Comparison of ENCODE assay signal across 8 cellular contexts in the genomic region with DNA sequence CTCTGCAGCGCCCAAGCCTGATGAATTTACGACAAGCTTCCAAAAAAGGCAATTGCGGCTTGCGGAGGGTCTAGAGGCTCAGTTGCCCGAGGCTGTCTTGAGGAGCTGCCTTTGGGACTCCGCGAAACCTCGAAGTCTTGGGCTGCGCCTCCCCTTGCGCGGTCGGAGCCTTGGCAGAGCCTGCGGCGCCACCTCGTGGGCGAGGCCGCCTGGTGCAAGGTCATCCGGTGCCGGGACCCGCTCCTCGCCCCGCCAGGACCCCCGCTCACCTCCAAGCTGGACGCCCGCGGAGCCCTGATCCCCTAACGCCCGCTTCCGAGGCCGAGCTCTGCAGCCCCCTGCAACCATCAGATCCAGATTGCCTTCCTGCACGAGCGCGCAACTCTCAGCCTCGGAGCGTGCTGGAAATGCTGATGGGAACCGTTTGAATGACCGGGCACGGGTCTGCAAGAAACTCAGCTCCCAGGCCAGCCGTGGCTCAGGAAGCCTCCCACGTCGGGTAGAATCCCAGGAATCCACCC. TPM values are rescaled to one million over a fixed set of nuclear protein-coding genes. Genes with fewer than 3 reads are reported as not detected.
DNase-seq lines count a peak whose midpoint lies in the region; ATAC-seq, FAIRE-seq and TF ChIP-seq lines count a peak whose summit lies in the region.

No MANE protein-coding gene starts in this region.

- TF ChIP-seq EP300 in A549 (IDR thresholded peaks at IDR 0.05) (no peak), Ishikawa (IDR thresholded peaks at IDR 0.05; ENCODE audit: borderline replicate concordance) (no peak)

- no peaks in the 10 kb centered on the region for H3K4me1 Mint-ChIP-seq in activated T-helper 2 cell treated with anti-CD3 and anti-CD28 coated beads, Interferon-gamma antibody, Interleukin-2, Interleukin-4, amounts not matched to agents 10 μg/mL and 5 μg/mL and 100 μg/mL, durations not matched to agents 14 hours and 24 hours and 36 hours (ENCODE audit: low read depth)
- no peaks in the 10 kb centered on the region for H3K4me1 Mint-ChIP-seq in glutamatergic neuron (ENCODE audit: low read depth, unreplicated experiment)

- TF ChIP-seq RAD21 in A549 (conservative IDR thresholded peaks at IDR 0.05 in 1 of 2, IDR thresholded peaks at IDR 0.05 in 1 of 2) (peak; percentile 75 to 82), Ishikawa (IDR thresholded peaks at IDR 0.05; ENCODE audit: low read depth) (peak; percentile 76)

- FAIRE-seq in A549 (lab: Jason Lieb, UNC) (no peak), GM12891 (lab: Jason Lieb, UNC) (no peak)

- H3K4me1 ChIP-seq in A549, result 0 out of 3 replicates have a peak, but pooled peaks cover 6% of the 10 kb centered on the region
- H3K4me1 ChIP-seq in psoas muscle, result no peaks in the 10 kb centered on the region

- peak; percentile 55 to 59 for DNase-seq in A549 (ENCODE audit: low read depth in 1 of 2, low spot score in 1 of 2)
- peak; percentile 73 for DNase-seq in GM12891 (ENCODE audit: insufficient read length, low spot score)
- peak; percentile 13 for DNase-seq in activated T-helper 2 cell treated with anti-CD3 and anti-CD28 coated beads, Interferon-gamma antibody, Interleukin-2, Interleukin-4, amounts not matched to agents 10 μg/mL and 5 μg/mL and 100 μg/mL, durations not matched to agents 14 hours and 24 hours and 36 hours (ENCODE audit: low spot score)
- DNase-seq in glutamatergic neuron, result peak; percentile 84
- DNase-seq in psoas muscle, result peak in 1 of 2 donors; percentile 22
- DNase-seq in SHP77 treated with DMSO at 0.1 percent for 48 hours (lab: John Stamatoyannopoulos, UW), result no peak
- no peak for DNase-seq in HuH-7.5 (ENCODE audit: low spot score)

- CTCF ChIA-PET in A549 (lab: Yijun Ruan, JAX), result interaction anchor here (0.7 to 3.8 kb wide), 33 partner anchors 9 to 1694 kb away, joined by 3 to 38 read pairs (median 4); partner anchors contain the start of genes FAM210B and MC3R

- ATAC-seq in A549, result peak; percentile 87 to 98; a peak in 5 of 6 replicates
- no peak for ATAC-seq in psoas muscle

- H3K4me3 Mint-ChIP-seq in activated T-helper 2 cell treated with anti-CD3 and anti-CD28 coated beads, Interferon-gamma antibody, Interleukin-2, Interleukin-4, amounts not matched to agents 10 μg/mL and 5 μg/mL and 100 μg/mL, durations not matched to agents 14 hours and 24 hours and 36 hours (ENCODE audit: low read depth), result no peak overlapping the region
- peak overlapping the region; percentile 81 for H3K4me3 Mint-ChIP-seq in glutamatergic neuron (ENCODE audit: unreplicated experiment)

- TF ChIP-seq CTCF in A549 (IDR thresholded peaks at IDR 0.05) (peak; percentile 64), glutamatergic neuron (IDR thresholded peaks at IDR 0.05; ENCODE audit: partially characterized antibody, unreplicated experiment) (peak; percentile 92), psoas muscle (IDR thresholded peaks at IDR 0.05) (peak; percentile 44)

- H3K27ac ChIP-seq in A549 (no peak overlapping the region), psoas muscle (no peak overlapping the region)

- peaks cover 59% of the 10 kb centered on the region for H3K27me3 Mint-ChIP-seq in activated T-helper 2 cell treated with anti-CD3 and anti-CD28 coated beads, Interferon-gamma antibody, Interleukin-2, Interleukin-4, amounts not matched to agents 10 μg/mL and 5 μg/mL and 100 μg/mL, durations not matched to agents 14 hours and 24 hours and 36 hours (ENCODE audit: low read depth)
- peaks cover 12% of the 10 kb centered on the region for H3K27me3 Mint-ChIP-seq in glutamatergic neuron (ENCODE audit: unreplicated experiment)

- H3K27me3 ChIP-seq in psoas muscle (ENCODE audit: insufficient read depth in 3 of 3, low read length in 2 of 3), result peaks cover 0 to 49% (median 6%) of the 10 kb centered on the region in 3 donors

- WGBS in A549 (ENCODE audit: missing lambda C conversion rate), result 7% methylated on average over 20 of the region's 41 CpGs
- 1 to 2% (median 2%) methylated on average over 36 to 41 of the region's 41 CpGs for WGBS in psoas muscle, 3 donors

- peak overlapping the region; percentile 70 for H3K4me2 ChIP-seq in A549

- no peaks in the 10 kb centered on the region for H3K36me3 Mint-ChIP-seq in activated T-helper 2 cell treated with anti-CD3 and anti-CD28 coated beads, Interferon-gamma antibody, Interleukin-2, Interleukin-4, amounts not matched to agents 10 μg/mL and 5 μg/mL and 100 μg/mL, durations not matched to agents 14 hours and 24 hours and 36 hours (ENCODE audit: low read depth)
- H3K36me3 Mint-ChIP-seq in glutamatergic neuron (ENCODE audit: unreplicated experiment), result peaks cover 4% of the 10 kb centered on the region

- H3K4me3 ChIP-seq in A549, result peak overlapping the region; percentile 11; the same call in 1 of the 3 replicates
- no peak overlapping the region for H3K4me3 ChIP-seq in psoas muscle

- TF ChIP-seq POLR2A in A549 (IDR thresholded peaks at IDR 0.05; ENCODE audit: low read length) (no peak), GM12891 (IDR thresholded peaks at IDR 0.05; ENCODE audit: low read depth, low read length) (no peak)

- no peaks in the 10 kb centered on the region for H3K36me3 ChIP-seq in psoas muscle (ENCODE audit: insufficient read depth in 1 of 2, low read depth in 1 of 2)

- POLR2A ChIA-PET in A549 (lab: Yijun Ruan, JAX), result no interaction called here

- intact Hi-C loops in activated T-helper 2 cell treated with anti-CD3 and anti-CD28 coated beads, Interferon-gamma antibody, Interleukin-2, Interleukin-4, amounts not matched to agents 10 μg/mL and 5 μg/mL and 100 μg/mL, durations not matched to agents 14 hours and 24 hours and 36 hours (cut with micrococcal nuclease), result loop anchor here (1.0 kb wide), 1 partner anchor 96 kb away; the partner anchor contains the start of gene MC3R
- intact Hi-C loops in psoas muscle (cut with DNase I), result no loop called here

- H3K9me3 Mint-ChIP-seq in activated T-helper 2 cell treated with anti-CD3 and anti-CD28 coated beads, Interferon-gamma antibody, Interleukin-2, Interleukin-4, amounts not matched to agents 10 μg/mL and 5 μg/mL and 100 μg/mL, durations not matched to agents 14 hours and 24 hours and 36 hours, result no peaks in the 10 kb centered on the region
- peaks cover 5% of the 10 kb centered on the region for H3K9me3 Mint-ChIP-seq in glutamatergic neuron (ENCODE audit: unreplicated experiment)

- H3K27ac Mint-ChIP-seq in activated T-helper 2 cell treated with anti-CD3 and anti-CD28 coated beads, Interferon-gamma antibody, Interleukin-2, Interleukin-4, amounts not matched to agents 10 μg/mL and 5 μg/mL and 100 μg/mL, durations not matched to agents 14 hours and 24 hours and 36 hours, result no peak overlapping the region
- no peak overlapping the region for H3K27ac Mint-ChIP-seq in glutamatergic neuron (ENCODE audit: unreplicated experiment)

- H3K9me3 ChIP-seq in A549 (no peaks in the 10 kb centered on the region), psoas muscle (no peaks in the 10 kb centered on the region)

TF ChIP-seq in GM12891, 5 proteins besides CTCF, POLR2A, EP300 and RAD21 (continues in another document):
- TF ChIP-seq POU2F2 (IDR thresholded peaks at IDR 0.05; ENCODE audit: low read depth, low read length), result no peak
- TF ChIP-seq POLR2AphosphoS5 (IDR thresholded peaks at IDR 0.05; ENCODE audit: low read depth, low read length), result no peak
- no peak for TF ChIP-seq SPI1 (IDR thresholded peaks at IDR 0.05; ENCODE audit: low read depth, low read length)

RNA-seq across cellular contexts. Expression of gene FAM210B, which starts 14.9 kb away (rescaled TPM):
- polyA plus RNA-seq in A549 (2011; rRNA removed) (12.9 and 13.1 TPM in 2 replicates), A549 (2017; fragmentation: RNase III; extraction: RNeasy Plus Mini Kit Qiagen cat#74134 plus additional on column Dnase treatment) (9.1 to 10.8 TPM (median 9.6 TPM) in 3 replicates), psoas muscle (10 to 100 TPM; 21.0 to 68.5 (median 37.8) TPM)
- polyA plus RNA-seq in A549 (2012; cell fraction: cytosol; rRNA removed), result 4.7 and 6.9 TPM in 2 replicates
- polyA plus RNA-seq in A549 (2012; cell fraction: nucleus; rRNA removed), result 2.4 and 3.0 TPM in 2 replicates
- polyA minus RNA-seq in A549 (2011; rRNA and poly(A)+ RNA removed), result 5.9 and 8.5 TPM in 2 replicates
- 1.4 TPM for polyA plus RNA-seq in GM12891 (2012; ENCODE audit: low read depth, missing spikeins)
- total RNA-seq in activated T-helper 2 cell treated with anti-CD3 and anti-CD28 coated beads, Interferon-gamma antibody, Interleukin-2, Interleukin-4, amounts not matched to agents 10 μg/mL and 5 μg/mL and 100 μg/mL, durations not matched to agents 14 hours and 24 hours and 36 hours, result 9.2 TPM in 2 replicates
- total RNA-seq in glutamatergic neuron (ENCODE audit: unreplicated experiment) (86.1 TPM), psoas muscle (10 to 100 TPM; 35.6 to 64.6 (median 53.2) TPM)

RNA-seq across cellular contexts. Expression of gene AURKA, which starts 48.1 kb away (rescaled TPM):
- 116 and 123 TPM in 2 replicates for polyA plus RNA-seq in A549 (2011; rRNA removed)
- polyA plus RNA-seq in A549 (2012; cell fraction: cytosol; rRNA removed), result 86.3 and 92.5 TPM in 2 replicates
- polyA plus RNA-seq in A549 (2012; cell fraction: nucleus; rRNA removed), result 55.4 and 79.5 TPM in 2 replicates
- 107 to 125 TPM (median 117 TPM) in 3 replicates for polyA plus RNA-seq in A549 (2017; fragmentation: RNase III; extraction: RNeasy Plus Mini Kit Qiagen cat#74134 plus additional on column Dnase treatment)
- 63.4 and 70.5 TPM in 2 replicates for polyA minus RNA-seq in A549 (2011; rRNA and poly(A)+ RNA removed)
- polyA plus RNA-seq in GM12891 (2012; ENCODE audit: low read depth, missing spikeins), result 30.3 TPM
- total RNA-seq in activated T-helper 2 cell treated with anti-CD3 and anti-CD28 coated beads, Interferon-gamma antibody, Interleukin-2, Interleukin-4, amounts not matched to agents 10 μg/mL and 5 μg/mL and 100 μg/mL, durations not matched to agents 14 hours and 24 hours and 36 hours, result 64.8 and 71.1 TPM in 2 replicates
- total RNA-seq in glutamatergic neuron (ENCODE audit: unreplicated experiment), result 12.4 TPM
- 10 to 100 TPM in 1 of 4 donors, 1 to 10 TPM in 3; 2.9 to 13.4 (median 3.3) TPM for total RNA-seq in psoas muscle
- 10 to 100 TPM in 2 of 3 donors, 1 to 10 TPM in 1; 7.5 to 20.3 (median 14.3) TPM for polyA plus RNA-seq in psoas muscle

RNA-seq across cellular contexts. Expression of gene CSTF1, which starts 48.5 kb away (rescaled TPM):
- polyA plus RNA-seq in A549 (2011; rRNA removed) (79.9 and 96.3 TPM in 2 replicates), A549 (2017; fragmentation: RNase III; extraction: RNeasy Plus Mini Kit Qiagen cat#74134 plus additional on column Dnase treatment) (37.1 to 40.9 TPM (median 37.6 TPM) in 3 replicates), psoas muscle (10 to 100 TPM in 2 of 3 donors, 1 to 10 TPM in 1; 10.0 to 19.9 (median 12.1) TPM)
- 43.8 and 47.8 TPM in 2 replicates for polyA plus RNA-seq in A549 (2012; cell fraction: cytosol; rRNA removed)
- polyA plus RNA-seq in A549 (2012; cell fraction: nucleus; rRNA removed), result 41.3 and 44.8 TPM in 2 replicates
- 114 and 140 TPM in 2 replicates for polyA minus RNA-seq in A549 (2011; rRNA and poly(A)+ RNA removed)
- 26.7 TPM for polyA plus RNA-seq in GM12891 (2012; ENCODE audit: low read depth, missing spikeins)
- total RNA-seq in activated T-helper 2 cell treated with anti-CD3 and anti-CD28 coated beads, Interferon-gamma antibody, Interleukin-2, Interleukin-4, amounts not matched to agents 10 μg/mL and 5 μg/mL and 100 μg/mL, durations not matched to agents 14 hours and 24 hours and 36 hours, result 51.2 and 52.1 TPM in 2 replicates
- total RNA-seq in glutamatergic neuron (ENCODE audit: unreplicated experiment) (25.6 TPM), psoas muscle (10 to 100 TPM; 15.5 to 20.3 (median 16.7) TPM)

Comparison
In these comparisons a context has a peak if more than half of its experiments do, and no peak if none do; other contexts are left out.
1. ATAC-seq: peak in A549 (2 of 2); none in psoas muscle (0 of 4).
2. DNase-seq: peak in A549 (2 of 2), GM12891 (single experiment), activated T-helper 2 cell treated with anti-CD3 and anti-CD28 coated beads, Interferon-gamma antibody, Interleukin-2, Interleukin-4, amounts not matched to agents 10 μg/mL and 5 μg/mL and 100 μg/mL, durations not matched to agents 14 hours and 24 hours and 36 hours (single experiment) and glutamatergic neuron (single experiment); none in SHP77 treated with DMSO at 0.1 percent for 48 hours (single experiment) and HuH-7.5 (single experiment).
3. Peak in every context shown above with its lines, with median percentiles within 50 percentile points of each other: CTCF ChIP-seq.